20 cellular contexts compared by ENCODE assay signal in genomic region chr13:47119568-47120080, GRCh38.
"Had no signal": no experiment of that assay in that cellular context is flagged by ENCODE, and none has a peak within 500 bp of the region (broad histone marks: within the 10 kb centered on the region; RNA-seq: fewer than 3 reads in every experiment).

No MANE protein-coding gene starts in this region.

- H3K27me3 ChIP-seq: adrenal gland, ascending aorta, right lobe of liver had no signal

- H3K27ac ChIP-seq: adrenal gland, ascending aorta, right lobe of liver, thoracic aorta had no signal

- H3K4me1 ChIP-seq: adrenal gland, ascending aorta, right lobe of liver had no signal

- H3K36me3 ChIP-seq: adrenal gland, ascending aorta, right lobe of liver, thoracic aorta had no signal

- H3K4me3 ChIP-seq: adrenal gland, ascending aorta, right lobe of liver, thoracic aorta had no signal

- H3K9me3 ChIP-seq: adrenal gland, ascending aorta, right lobe of liver, thoracic aorta had no signal

- DNase-seq: activated CD4-positive, alpha-beta T cell treated with anti-CD3 and anti-CD28 coated beads for 36 hours; activated CD4-positive, CD25-positive, alpha-beta regulatory T cell; activated naive CD4-positive, alpha-beta T cell treated with anti-CD3 and anti-CD28 coated beads for 36 hours; activated naive CD8-positive, alpha-beta T cell treated with anti-CD3 and anti-CD28 coated beads for 36 hours; activated T-cell treated with anti-CD3 and anti-CD28 coated beads for 4 hours; activated T-cell treated with anti-CD3 and anti-CD28 coated beads, Interleukin-2, amount 50 U/mL, for 72 hours; adrenal gland; caudate nucleus; cortex of kidney; foreskin fibroblast; head of caudate nucleus; hippocampal formation; left cardiac atrium; left ventricle myocardium superior; right lobe of liver; stimulated activated CD4-positive, alpha-beta T cell treated with anti-CD3 and anti-CD28 coated beads, Interleukin-4, amount 100 ng/mL, for 1 hour; stimulated activated naive CD8-positive, alpha-beta T cell treated with anti-CD3 and anti-CD28 coated beads, Interleukin-15, Interleukin-2, amounts not matched to agents 100 U/mL and 50 U/mL, for 24 hours; trophoblast cell had no signal
